Comparison of ENCODE assay signal across 1 cellular context in genomic region chr20:35101620-35102019, GRCh38.
TF ChIP-seq lines count a peak whose summit lies in the region.

No MANE protein-coding gene starts in this region.

TF ChIP-seq in GM23338, 12 proteins besides CTCF, POLR2A, EP300 and RAD21 (continued from another document):
- TF ChIP-seq REST (IDR thresholded peaks at IDR 0.05; ENCODE audit: unreplicated experiment) = no peak
- TF ChIP-seq EZH2 (IDR thresholded peaks at IDR 0.05; ENCODE audit: low read depth, unreplicated experiment) = no peak
- no peak for TF ChIP-seq ETS1 (IDR thresholded peaks at IDR 0.05)
